In the genomic region with DNA sequence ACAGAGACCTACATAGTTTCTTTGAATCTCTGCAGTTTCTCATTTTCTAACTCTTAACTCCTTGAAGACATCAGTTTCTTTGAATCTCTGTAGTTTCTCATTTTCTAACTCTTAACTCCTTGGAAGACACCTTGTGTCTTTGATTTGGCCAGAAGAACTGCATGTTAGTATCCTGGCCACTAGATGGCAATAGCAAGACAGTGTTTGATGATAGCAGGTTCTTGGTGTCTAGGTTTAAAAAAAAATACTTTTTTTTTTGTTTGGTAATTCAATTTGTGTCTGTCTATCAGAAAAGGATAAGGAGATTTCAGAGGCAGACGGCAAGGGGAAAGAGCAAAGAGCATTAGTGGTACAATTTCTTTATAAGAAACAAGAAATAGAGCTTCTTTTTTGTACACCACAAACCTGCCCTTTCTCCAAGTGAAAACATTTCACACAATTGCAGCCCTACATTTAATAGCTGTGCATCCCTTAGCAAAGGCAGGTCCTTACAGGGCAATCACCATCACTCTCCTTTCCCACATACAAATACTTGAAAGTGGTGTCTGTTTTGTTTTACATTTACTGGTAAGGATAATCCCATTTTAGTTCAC, we compare ENCODE assay signal across 8 cellular contexts.
DNase-seq lines count a peak whose midpoint lies in the region; ATAC-seq, FAIRE-seq and TF ChIP-seq lines count a peak whose summit lies in the region.

No MANE protein-coding gene starts in this region.

- peak; percentile 92 for TF ChIP-seq CTCF in AG09319 (IDR thresholded peaks at IDR 0.05; ENCODE audit: low read depth, low read length)

- FAIRE-seq in GM18507 (lab: Jason Lieb, UNC): peak; percentile 36

- DNase-seq in AG09319 (ENCODE audit: extremely low read depth, low read depth) (peak; percentile 30), GM18507 (ENCODE audit: extremely low spot score, insufficient read length, low read depth) (peak; percentile 2), NCI-H460 (ENCODE audit: extremely low read depth, low read depth) (peak; percentile 70), T47D (ENCODE audit: low read depth in 1 of 2, low spot score in 1 of 2) (peak; percentile 4 to 59), medulla oblongata (ENCODE audit: extremely low spot score) (peak; percentile 52)
- no peak for DNase-seq in stimulated activated CD8-positive, alpha-beta memory T cell treated with anti-CD3 and anti-CD28 coated beads, Interleukin-4, amount 100 ng/mL, for 48 hours

- ATAC-seq in HG03066 (IDR thresholded peaks at IDR 0.05; ENCODE audit: low read depth, unreplicated experiment) (peak; percentile 75), HG03095 (IDR thresholded peaks at IDR 0.05; ENCODE audit: unreplicated experiment) (no peak)

- in situ Hi-C loops in T47D (cut with HindIII; ENCODE audit: low pct_unique_long_range_greater_than_20kb, low sequenced_read_pairs): no loop called here
